ENCODE assay signal across 8 cellular contexts in genomic region chr6:5950448-5950847, GRCh38. TPM values are rescaled to one million over a fixed set of nuclear protein-coding genes. Genes with fewer than 3 reads are reported as not detected.
DNase-seq lines count a peak whose midpoint lies in the region; ATAC-seq and TF ChIP-seq lines count a peak whose summit lies in the region.

No MANE protein-coding gene starts in this region.

- ATAC-seq in psoas muscle (peak in 1 of 4 donors; percentile 46), gastroesophageal sphincter (no peak), GM18868 (IDR thresholded peaks at IDR 0.05; ENCODE audit: unreplicated experiment) (no peak), HG03378 (IDR thresholded peaks at IDR 0.05; ENCODE audit: unreplicated experiment) (no peak), HG02798 (IDR thresholded peaks at IDR 0.05; ENCODE audit: poor library complexity, unreplicated experiment) (no peak)

- DNase-seq in G401 (ENCODE audit: low spot score): peak; percentile 18
- DNase-seq in astrocyte of the cerebellum (ENCODE audit: low read depth): no peak
- DNase-seq in psoas muscle: no peak

- H3K27ac ChIP-seq in KMS-11 (no peak overlapping the region), psoas muscle (no peak overlapping the region), gastroesophageal sphincter (no peak overlapping the region)

- no peak for TF ChIP-seq POLR2A in gastroesophageal sphincter (IDR thresholded peaks at IDR 0.05)

- H3K9ac ChIP-seq in KMS-11: no peak overlapping the region

- WGBS in psoas muscle, 3 donors: 56 to 67% (median 56%) methylated on average over 5 of the region's 5 CpGs
- 52 to 57% methylated on average over 5 of the region's 5 CpGs for WGBS in gastroesophageal sphincter (ENCODE audit: low coverage in 1 of 2), 2 donors

- no peaks in the 10 kb centered on the region for H3K4me1 ChIP-seq in KMS-11 (ENCODE audit: low read depth, poor library complexity, severe bottlenecking)
- H3K4me1 ChIP-seq in psoas muscle: no peaks in the 10 kb centered on the region
- no peaks in the 10 kb centered on the region for H3K4me1 ChIP-seq in gastroesophageal sphincter

- no peaks in the 10 kb centered on the region for H3K79me2 ChIP-seq in KMS-11 (ENCODE audit: insufficient read depth, low read depth)

- H3K9me3 ChIP-seq in psoas muscle (no peaks in the 10 kb centered on the region), gastroesophageal sphincter (no peaks in the 10 kb centered on the region)

- H3K4me2 ChIP-seq in KMS-11: no peak overlapping the region

- no peaks in the 10 kb centered on the region for H4K20me1 ChIP-seq in KMS-11 (ENCODE audit: insufficient read depth)

- no peak overlapping the region for H2AFZ ChIP-seq in KMS-11 (ENCODE audit: low read depth)

- in situ Hi-C loops in G401 (cut with HindIII; ENCODE audit: low sequenced_read_pairs) (no loop called here), astrocyte of the cerebellum (cut with HindIII; ENCODE audit: low sequenced_read_pairs) (no loop called here)

- TF ChIP-seq CTCF in KMS-11 (conservative IDR thresholded peaks at IDR 0.05; ENCODE audit: low read depth, low read length): peak; percentile 48; the same call in 1 of the 2 replicates
- peak; percentile 58 for TF ChIP-seq CTCF in astrocyte of the cerebellum (IDR thresholded peaks at IDR 0.05; ENCODE audit: low read depth, low read length, missing control alignments)
- peak; percentile 29 for TF ChIP-seq CTCF in psoas muscle (IDR thresholded peaks at IDR 0.05)
- peak in 1 of 4 experiments; percentile 27 for TF ChIP-seq CTCF in gastroesophageal sphincter (IDR thresholded peaks at IDR 0.05)

- H3K27me3 ChIP-seq in KMS-11 (ENCODE audit: insufficient read depth, low read depth) (no peaks in the 10 kb centered on the region), psoas muscle (ENCODE audit: insufficient read depth in 3 of 3, low read length in 2 of 3) (no peaks in the 10 kb centered on the region), gastroesophageal sphincter (no peaks in the 10 kb centered on the region)

- intact Hi-C loops in psoas muscle (cut with DNase I): no loop called here

- H3K4me3 ChIP-seq in KMS-11 (IDR thresholded peaks at IDR 0.05; ENCODE audit: insufficient read depth, low read depth, low read length) (no peak overlapping the region), astrocyte of the cerebellum (ENCODE audit: low read depth, low read length) (no peak overlapping the region), psoas muscle (no peak overlapping the region), gastroesophageal sphincter (no peak overlapping the region)

- TF ChIP-seq EP300 in gastroesophageal sphincter (IDR thresholded peaks at IDR 0.05): no peak

- no peaks in the 10 kb centered on the region for H3K36me3 ChIP-seq in KMS-11 (ENCODE audit: insufficient read depth)
- no peaks in the 10 kb centered on the region for H3K36me3 ChIP-seq in psoas muscle (ENCODE audit: insufficient read depth in 1 of 2, low read depth in 1 of 2)
- no peaks in the 10 kb centered on the region for H3K36me3 ChIP-seq in gastroesophageal sphincter

RNA-seq across cellular contexts. Expression of gene NRN1, which starts 56.3 kb away (rescaled TPM):
- not detected in 2 replicates for total RNA-seq in G401 (2014; rRNA removed; shearing (Covaris generic))
- total RNA-seq in psoas muscle: 10 to 100 TPM in 1 of 4 donors, 1 to 10 TPM in 3; 4.6 to 12.8 (median 7.4) TPM
- polyA plus RNA-seq in psoas muscle: 1 to 10 TPM; 4.7 to 9.3 (median 7.7) TPM
- 10 to 100 TPM in 3 of 4 donors, 1 to 10 TPM in 1; 5.6 to 22.7 (median 15.1) TPM for total RNA-seq in gastroesophageal sphincter
